ENCODE assay signal across 9 cellular contexts in the genomic region with DNA sequence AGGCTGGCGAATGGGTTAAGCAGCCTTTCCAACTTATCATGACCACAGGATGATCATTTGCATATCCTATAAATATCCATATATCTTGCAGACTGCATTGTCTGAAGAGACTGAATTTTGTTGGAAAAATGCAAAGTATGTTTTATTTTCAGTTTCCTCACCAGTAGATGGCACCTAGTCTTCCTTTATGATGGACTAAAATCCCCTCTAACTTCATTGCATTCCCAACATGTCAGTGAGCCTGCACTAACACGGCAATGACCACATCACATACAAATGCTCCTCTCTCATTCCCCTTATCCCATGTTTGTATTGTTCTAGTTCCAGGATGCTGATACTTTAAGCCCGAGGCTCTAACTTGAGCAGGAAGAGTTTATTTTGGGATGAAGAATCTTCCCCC. TPM values are rescaled to one million over a fixed set of nuclear protein-coding genes. Genes with fewer than 3 reads are reported as not detected.
A peak's percentile ranks its signal among the peaks of the same experiment; 100 is the strongest.
DNase-seq lines count a peak whose midpoint lies in the region; ATAC-seq lines count a peak whose summit lies in the region.
"Had no signal": no experiment of that assay in that cellular context is flagged by ENCODE, and none has a peak within 500 bp of the region (broad histone marks: within the 10 kb centered on the region; RNA-seq: fewer than 3 reads in every experiment).

No MANE protein-coding gene starts in this region.

- no peaks in the 10 kb centered on the region for H3K9me3 Mint-ChIP-seq in stimulated activated memory B cell treated with anti-CD40 and anti-IgM and Interleukin-4, amounts not matched to agents 10 μg/mL and 1 μg/mL and 100 μg/mL, for 72 hours

- DNase-seq in G401 (ENCODE audit: low spot score) (peak; percentile 19), NCI-H1694 treated with DMSO at 0.1 percent for 48 hours (lab: John Stamatoyannopoulos, UW) (peak; percentile 58), cerebellar cortex (ENCODE audit: low spot score) (peak; percentile 19), midbrain (lab: John Stamatoyannopoulos, UW) (peak; percentile 38)
- no peak for DNase-seq in activated effector memory CD4-positive, alpha-beta T cell treated with Interleukin-2 at 50 U/mL for 16 hours

- in situ Hi-C loops in G401 (cut with HindIII; ENCODE audit: low sequenced_read_pairs), result no loop called here

- ATAC-seq in HG03095 (IDR thresholded peaks at IDR 0.05; ENCODE audit: unreplicated experiment) (no peak), HG02973 (IDR thresholded peaks at IDR 0.05; ENCODE audit: unreplicated experiment) (no peak)
- ATAC-seq in stimulated activated memory B cell treated with anti-CD40 and anti-IgM and Interleukin-4, amounts not matched to agents 10 μg/mL and 1 μg/mL and 100 μg/mL, for 72 hours, result no peak

- no peaks in the 10 kb centered on the region for H3K36me3 Mint-ChIP-seq in stimulated activated memory B cell treated with anti-CD40 and anti-IgM and Interleukin-4, amounts not matched to agents 10 μg/mL and 1 μg/mL and 100 μg/mL, for 72 hours

- H3K4me3 Mint-ChIP-seq in stimulated activated memory B cell treated with anti-CD40 and anti-IgM and Interleukin-4, amounts not matched to agents 10 μg/mL and 1 μg/mL and 100 μg/mL, for 72 hours, result no peak overlapping the region

- H3K4me1 Mint-ChIP-seq in stimulated activated memory B cell treated with anti-CD40 and anti-IgM and Interleukin-4, amounts not matched to agents 10 μg/mL and 1 μg/mL and 100 μg/mL, for 72 hours, result peaks cover 7% of the 10 kb centered on the region

- H3K27ac Mint-ChIP-seq in stimulated activated memory B cell treated with anti-CD40 and anti-IgM and Interleukin-4, amounts not matched to agents 10 μg/mL and 1 μg/mL and 100 μg/mL, for 72 hours, result no peak overlapping the region

- no peaks in the 10 kb centered on the region for H3K27me3 Mint-ChIP-seq in stimulated activated memory B cell treated with anti-CD40 and anti-IgM and Interleukin-4, amounts not matched to agents 10 μg/mL and 1 μg/mL and 100 μg/mL, for 72 hours

RNA-seq across cellular contexts. Expression of a gene that starts 24.7 kb away (rescaled TPM):
- total RNA-seq in G401 (2014; rRNA removed; shearing (Covaris generic)), result not detected in 2 replicates
- total RNA-seq: mononuclear cell had no signal
